ENCODE assay signal across 24 cellular contexts in the genomic region with DNA sequence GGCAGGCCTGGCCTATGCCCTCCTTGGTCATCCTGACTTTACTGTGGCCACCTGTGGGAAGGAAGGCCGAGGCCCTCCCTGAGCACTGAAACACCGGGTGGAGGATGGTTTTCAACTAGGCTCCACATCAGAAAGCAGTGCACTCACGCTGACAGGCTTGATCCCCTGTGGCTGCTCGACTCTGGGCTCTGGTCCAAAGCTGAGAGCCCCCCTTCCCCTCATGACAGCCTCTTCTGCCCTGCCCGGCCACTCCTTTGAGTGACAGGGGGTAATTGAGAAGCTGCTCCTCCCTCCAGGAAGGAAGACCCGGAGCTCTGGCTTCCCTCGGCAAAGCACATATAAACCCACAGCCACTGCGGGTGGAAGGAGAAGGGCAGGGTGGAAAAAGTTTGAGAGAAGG. TPM values are rescaled to one million over a fixed set of nuclear protein-coding genes. Genes with fewer than 3 reads are reported as not detected.
DNase-seq lines count a peak whose midpoint lies in the region; ATAC-seq, FAIRE-seq and TF ChIP-seq lines count a peak whose summit lies in the region.
"Had no signal": no experiment of that assay in that cellular context is flagged by ENCODE, and none has a peak within 500 bp of the region (broad histone marks: within the 10 kb centered on the region; RNA-seq: fewer than 3 reads in every experiment).

No MANE protein-coding gene starts in this region.

- H3K27me3 Mint-ChIP-seq in stimulated activated memory B cell treated with anti-CD40 and anti-IgM and Interleukin-4, amounts not matched to agents 10 μg/mL and 1 μg/mL and 100 μg/mL, for 72 hours = peaks cover 43% of the 10 kb centered on the region

- no peak for FAIRE-seq in frontal cortex (lab: Jason Lieb, UNC)
- FAIRE-seq: A204.1, GM18507 had no signal

- TF ChIP-seq CTCF in coronary artery (IDR thresholded peaks at IDR 0.05) = no peak

- DNase-seq in NCI-H345 (lab: John Stamatoyannopoulos, UW) (peak; percentile 52), NCI-H345 treated with DMSO at 0.1 percent for 48 hours (lab: John Stamatoyannopoulos, UW; ENCODE audit: unreplicated experiment) (no peak), NCI-H1105 treated with DMSO at 0.1 percent for 48 hours (lab: John Stamatoyannopoulos, UW) (peak; percentile 49), globus pallidus (ENCODE audit: low spot score) (peak; percentile 45), AML-193 (lab: John Stamatoyannopoulos, UW) (no peak), coronary artery (ENCODE audit: low spot score) (no peak), frontal cortex (ENCODE audit: low spot score in 2 of 2) (no peak)
- DNase-seq: activated CD8-positive, alpha-beta T cell treated with anti-CD3 and anti-CD28 coated beads, Interleukin-2, amount 10 ng/mL, durations not matched to agents 7 days and 5 days; amniotic stem cell; CD8-positive, alpha-beta T cell; gastrocnemius medialis; Kasumi-1; mesendoderm; NCI-H1694 treated with DMSO at 0.1 percent for 48 hours; NCI-H526 treated with DMSO at 0.1 percent for 48 hours; RPMI8226; stimulated activated CD4-positive, alpha-beta T cell treated with anti-CD3 and anti-CD28 coated beads, Interleukin-4, amount 100 ng/mL, for 1 hour; T-helper 1 cell; WERI-Rb-1 had no signal

- peaks cover 15% of the 10 kb centered on the region for H3K4me1 Mint-ChIP-seq in stimulated activated memory B cell treated with anti-CD40 and anti-IgM and Interleukin-4, amounts not matched to agents 10 μg/mL and 1 μg/mL and 100 μg/mL, for 72 hours

- H3K27ac ChIP-seq in coronary artery = no peak overlapping the region
- H3K27ac ChIP-seq: gastrocnemius medialis, WERI-Rb-1 had no signal

- H3K4me3 ChIP-seq in coronary artery = no peak overlapping the region
- H3K4me3 ChIP-seq: gastrocnemius medialis had no signal

- no peak for ATAC-seq in stimulated activated memory B cell treated with anti-CD40 and anti-IgM and Interleukin-4, amounts not matched to agents 10 μg/mL and 1 μg/mL and 100 μg/mL, for 72 hours
- ATAC-seq: activated CD8-positive, alpha-beta T cell treated with anti-CD3 and anti-CD28 coated beads, Interleukin-2, amount 10 ng/mL, durations not matched to agents 7 days and 5 days; CD8-positive, alpha-beta T cell; gastrocnemius medialis had no signal

- peak overlapping the region; percentile 50 for H3K27ac Mint-ChIP-seq in stimulated activated memory B cell treated with anti-CD40 and anti-IgM and Interleukin-4, amounts not matched to agents 10 μg/mL and 1 μg/mL and 100 μg/mL, for 72 hours
- H3K27ac Mint-ChIP-seq: activated CD8-positive, alpha-beta T cell treated with anti-CD3 and anti-CD28 coated beads, Interleukin-2, amount 10 ng/mL, durations not matched to agents 7 days and 5 days; CD8-positive, alpha-beta T cell had no signal

- H3K4me3 Mint-ChIP-seq in stimulated activated memory B cell treated with anti-CD40 and anti-IgM and Interleukin-4, amounts not matched to agents 10 μg/mL and 1 μg/mL and 100 μg/mL, for 72 hours = no peak overlapping the region
- H3K4me3 Mint-ChIP-seq: activated CD8-positive, alpha-beta T cell treated with anti-CD3 and anti-CD28 coated beads, Interleukin-2, amount 10 ng/mL, durations not matched to agents 7 days and 5 days; CD8-positive, alpha-beta T cell; neural crest cell had no signal

- peaks cover 6% of the 10 kb centered on the region for H3K36me3 Mint-ChIP-seq in stimulated activated memory B cell treated with anti-CD40 and anti-IgM and Interleukin-4, amounts not matched to agents 10 μg/mL and 1 μg/mL and 100 μg/mL, for 72 hours
- H3K36me3 Mint-ChIP-seq: CD8-positive, alpha-beta T cell had no signal

- peaks cover 6% of the 10 kb centered on the region for H3K9me3 Mint-ChIP-seq in stimulated activated memory B cell treated with anti-CD40 and anti-IgM and Interleukin-4, amounts not matched to agents 10 μg/mL and 1 μg/mL and 100 μg/mL, for 72 hours
- H3K9me3 Mint-ChIP-seq: CD8-positive, alpha-beta T cell; neural crest cell had no signal

RNA-seq across cellular contexts. Expression of gene MUC22, which starts 43.6 kb away (rescaled TPM):
- total RNA-seq in frontal cortex = not detected
- total RNA-seq: activated CD8-positive, alpha-beta T cell treated with anti-CD3 and anti-CD28 coated beads, Interleukin-2, amount 10 ng/mL, durations not matched to agents 7 days and 5 days; CD8-positive, alpha-beta T cell; cerebellum; neural crest cell had no signal

RNA-seq across cellular contexts. Expression of gene C6orf15, which starts 58.5 kb away (rescaled TPM):
- total RNA-seq in frontal cortex = not detected
- total RNA-seq: activated CD8-positive, alpha-beta T cell treated with anti-CD3 and anti-CD28 coated beads, Interleukin-2, amount 10 ng/mL, durations not matched to agents 7 days and 5 days; CD8-positive, alpha-beta T cell; cerebellum; gastrocnemius medialis; neural crest cell had no signal

Comparison
In these comparisons a context has a peak if more than half of its experiments do, and no peak if none do; other contexts are left out.
1. DNase-seq: peak in NCI-H345 (single experiment), NCI-H1105 treated with DMSO at 0.1 percent for 48 hours (single experiment) and globus pallidus (single experiment); none in NCI-H345 treated with DMSO at 0.1 percent for 48 hours (single experiment), AML-193 (0 of 2), coronary artery (single experiment) and frontal cortex (0 of 2).